Comparison of ENCODE assay signal across 18 cellular contexts in genomic region chr12:2548095-2548494, GRCh38.
"Had no signal": no experiment of that assay in that cellular context is flagged by ENCODE, and none has a peak within 500 bp of the region (broad histone marks: within the 10 kb centered on the region; RNA-seq: fewer than 3 reads in every experiment).

No MANE protein-coding gene starts in this region.

- H3K4me1 Mint-ChIP-seq: activated B cell treated with CpG ODN at 0.5 μM for 24 hours, natural killer cell had no signal

- H3K27ac Mint-ChIP-seq: activated B cell treated with CpG ODN at 0.5 μM for 24 hours; activated CD4-positive, alpha-beta T cell treated with anti-CD3 and anti-CD28 coated beads, Interleukin-2, amount 10 ng/mL, durations not matched to agents 24 days and 14 days; effector memory CD8-positive, alpha-beta T cell; natural killer cell; progenitor cell of endocrine pancreas; type B pancreatic cell had no signal

- ATAC-seq: effector memory CD8-positive, alpha-beta T cell; mucosa of descending colon; natural killer cell had no signal

- H3K27me3 Mint-ChIP-seq: activated CD4-positive, alpha-beta T cell treated with anti-CD3 and anti-CD28 coated beads, Interleukin-2, amount 10 ng/mL, durations not matched to agents 24 days and 14 days had no signal

- DNase-seq: activated B cell treated with CpG ODN at 0.5 μM for 24 hours; activated CD4-positive, alpha-beta T cell treated with anti-CD3 and anti-CD28 coated beads, Interleukin-2, amount 10 ng/mL, durations not matched to agents 24 days and 14 days; activated naive CD4-positive, alpha-beta T cell treated with Interleukin-2 at 50 U/mL for 16 hours; caudate nucleus; effector memory CD8-positive, alpha-beta T cell; glutamatergic neuron; left cardiac atrium; mammary epithelial cell; mucosa of descending colon; natural killer cell; right lobe of liver; spleen; stimulated activated CD4-positive, alpha-beta T cell treated with anti-CD3 and anti-CD28 coated beads, Interleukin-2, amount 100 ng/mL, for 24 hours; stimulated activated naive CD4-positive, alpha-beta T cell; T-helper 1 cell had no signal

- H3K4me3 ChIP-seq: mucosa of descending colon, right lobe of liver, spleen had no signal

- H3K36me3 Mint-ChIP-seq: natural killer cell had no signal

- H3K27ac ChIP-seq: right lobe of liver, spleen had no signal

- H3K9me3 ChIP-seq: mucosa of descending colon, right lobe of liver, spleen had no signal

- H3K4me3 Mint-ChIP-seq: activated B cell treated with CpG ODN at 0.5 μM for 24 hours; activated CD4-positive, alpha-beta T cell treated with anti-CD3 and anti-CD28 coated beads, Interleukin-2, amount 10 ng/mL, durations not matched to agents 24 days and 14 days; dendritic cell treated with granulocyte-macrophage colony-stimulating factor and Interleukin-4, amounts not matched to agents 40 ng/mL and 50 ng/mL, for 4 days; effector memory CD8-positive, alpha-beta T cell; natural killer cell; type B pancreatic cell had no signal

- H3K36me3 ChIP-seq: right lobe of liver, spleen had no signal

- H3K27me3 ChIP-seq: right lobe of liver, spleen had no signal

- H3K9me3 Mint-ChIP-seq: activated B cell treated with CpG ODN at 0.5 μM for 24 hours; activated CD4-positive, alpha-beta T cell treated with anti-CD3 and anti-CD28 coated beads, Interleukin-2, amount 10 ng/mL, durations not matched to agents 24 days and 14 days; dendritic cell treated with granulocyte-macrophage colony-stimulating factor and Interleukin-4, amounts not matched to agents 40 ng/mL and 50 ng/mL, for 4 days; effector memory CD8-positive, alpha-beta T cell; natural killer cell; type B pancreatic cell had no signal

- H3K4me1 ChIP-seq: right lobe of liver had no signal
